In genomic region chr13:44448875-44449274, GRCh38 we compare ENCODE assay signal across 27 cellular contexts.
"Had no signal": no experiment of that assay in that cellular context is flagged by ENCODE, and none has a peak within 500 bp of the region (broad histone marks: within the 10 kb centered on the region; RNA-seq: fewer than 3 reads in every experiment).

No MANE protein-coding gene starts in this region.

- H3K27ac ChIP-seq: ascending aorta, body of pancreas, KMS-11, SK-N-MC had no signal

- H3K4me3 ChIP-seq: ascending aorta, body of pancreas, SK-N-MC had no signal

- H3K36me3 ChIP-seq: ascending aorta had no signal

- H3K27me3 ChIP-seq: ascending aorta, body of pancreas had no signal

- ATAC-seq: activated CD4-positive, CD25-positive, alpha-beta regulatory T cell treated with anti-CD3 and anti-CD28 coated beads, Interleukin-2, amount 50 U/mL, for 24 hours; activated CD8-positive, alpha-beta T cell treated with anti-CD3 and anti-CD28 coated beads, Interleukin-2, amount 10 ng/mL, durations not matched to agents 7 days and 5 days; Panc1; Right ventricle myocardium inferior; T-cell had no signal

- H3K4me1 ChIP-seq: ascending aorta had no signal

- H3K9me3 ChIP-seq: ascending aorta, body of pancreas had no signal

- DNase-seq: activated CD4-positive, alpha-beta T cell treated with anti-CD3 and anti-CD28 coated beads for 4 hours; activated CD8-positive, alpha-beta memory T cell treated with anti-CD3 and anti-CD28 coated beads, Interleukin-2, amount 50 U/mL, for 48 hours; activated CD8-positive, alpha-beta T cell treated with anti-CD3 and anti-CD28 coated beads, Interleukin-2, amount 10 ng/mL, durations not matched to agents 7 days and 5 days; activated effector memory CD4-positive, alpha-beta T cell treated with Interleukin-2 at 50 U/mL for 16 hours; activated naive CD4-positive, alpha-beta T cell; activated T-cell treated with anti-CD3 and anti-CD28 coated beads, Interleukin-2, amount 50 U/mL, for 1 hour; body of pancreas; NCI-H1092; NCI-H1417; NCI-H1694; NCI-H2029; NCI-H2107; NCI-H2171 treated with DMSO at 0.1 percent for 48 hours; NCI-H226; NCI-H526; NCI-H774; OCI-M1; RPMI8226; T-cell; T-helper 2 cell; T1000 had no signal

- H3K4me2 ChIP-seq: KMS-11 had no signal
